Comparison of ENCODE assay signal across 21 cellular contexts in the genomic region with DNA sequence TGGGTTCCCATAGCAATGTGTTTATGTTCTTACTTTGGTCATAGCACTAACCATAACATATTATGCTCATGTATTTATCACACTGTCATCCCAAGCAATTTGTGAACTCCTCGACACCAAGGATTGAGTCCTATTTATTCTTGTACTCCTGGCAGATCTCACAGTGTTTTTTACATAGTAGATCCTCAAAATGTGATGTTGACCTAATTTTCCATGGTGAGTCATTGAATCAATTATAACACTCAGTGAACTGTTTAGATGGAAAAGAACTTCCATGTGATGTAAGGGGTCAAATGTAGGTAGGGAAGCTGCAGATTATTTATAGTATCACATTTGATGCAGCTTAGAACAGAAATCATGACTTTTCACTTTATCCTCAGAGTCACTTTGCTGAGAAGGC.
"Had no signal": no experiment of that assay in that cellular context is flagged by ENCODE, and none has a peak within 500 bp of the region (broad histone marks: within the 10 kb centered on the region; RNA-seq: fewer than 3 reads in every experiment).

No MANE protein-coding gene starts in this region.

- FAIRE-seq: bronchial epithelial cell, kidney, urothelium cell line had no signal

- ATAC-seq: activated CD4-positive, CD25-positive, alpha-beta regulatory T cell treated with anti-CD3 and anti-CD28 coated beads, Interleukin-2, amount 50 U/mL, for 24 hours; activated CD8-positive, alpha-beta T cell treated with anti-CD3 and anti-CD28 coated beads, Interleukin-2, amount 10 ng/mL, durations not matched to agents 7 days and 5 days; activated naive CD8-positive, alpha-beta T cell treated with anti-CD3 and anti-CD28 coated beads, Interleukin-2, amount 50 U/mL, for 24 hours; left lobe of liver; natural killer cell treated with Interleukin-12 subunit alpha and Interleukin-12 subunit beta and Interleukin-15 and Interleukin-18, amount 100 ng/mL, for 72 hours had no signal

- H3K27ac ChIP-seq: hepatocyte, tibial nerve had no signal

- H3K36me3 ChIP-seq: tibial nerve had no signal

- H3K9me3 ChIP-seq: tibial nerve had no signal

- H3K27me3 ChIP-seq: hepatocyte, tibial nerve had no signal

- H3K4me1 ChIP-seq: tibial nerve had no signal

- H3K4me3 ChIP-seq: hepatocyte, lung, tibial nerve had no signal

- DNase-seq: activated CD4-positive, alpha-beta T cell treated with anti-CD3 and anti-CD28 coated beads, Interleukin-2, amount 10 ng/mL, durations not matched to agents 7 days and 5 days; activated CD8-positive, alpha-beta T cell treated with anti-CD3 and anti-CD28 coated beads, Interleukin-2, amount 10 ng/mL, durations not matched to agents 7 days and 5 days; activated naive CD4-positive, alpha-beta T cell treated with anti-CD3 and anti-CD28 coated beads for 36 hours; activated naive CD8-positive, alpha-beta T cell treated with anti-CD3 and anti-CD28 coated beads, Interleukin-2, amount 50 U/mL, for 24 hours; activated T-cell treated with anti-CD3 and anti-CD28 coated beads, Interleukin-2, amount 50 U/mL, for 24 hours; anterior cingulate cortex; cerebellar nuclear complex; effector CD4-positive, alpha-beta T cell; kidney; retina; stimulated activated CD4-positive, alpha-beta T cell treated with anti-CD3 and anti-CD28 coated beads, Interleukin-12 subunit alpha, Interleukin-12 subunit beta, amount 100 ng/mL, for 4 hours; stimulated activated CD4-positive, alpha-beta T cell treated with anti-CD3 and anti-CD28 coated beads, Interleukin-2, amount 100 ng/mL, for 24 hours; stimulated activated naive CD4-positive, alpha-beta T cell treated with Interleukin-2 at 50 U/mL for 16 hours had no signal
